21 cellular contexts compared by ENCODE assay signal in genomic region chr2:234451242-234451641, GRCh38. TPM values are rescaled to one million over a fixed set of nuclear protein-coding genes. Genes with fewer than 3 reads are reported as not detected.
DNase-seq lines count a peak whose midpoint lies in the region; ATAC-seq and TF ChIP-seq lines count a peak whose summit lies in the region.
"Had no signal": no experiment of that assay in that cellular context is flagged by ENCODE, and none has a peak within 500 bp of the region (broad histone marks: within the 10 kb centered on the region; RNA-seq: fewer than 3 reads in every experiment).

No MANE protein-coding gene starts in this region.

- H3K79me2 ChIP-seq in hepatocyte, result no peaks in the 10 kb centered on the region
- no peaks in the 10 kb centered on the region for H3K79me2 ChIP-seq in OCI-LY7 (ENCODE audit: insufficient read depth, low read depth, low read length)

- H3K9me2 ChIP-seq in hepatocyte (replicated peaks; ENCODE audit: insufficient read depth) (no peaks in the 10 kb centered on the region), OCI-LY7 (ENCODE audit: insufficient read depth, low read length) (no peaks in the 10 kb centered on the region)

- H3K4me3 Mint-ChIP-seq in CD8-positive, alpha-beta memory T cell, result peak overlapping the region in 4 of 7 donors; percentile 14 to 82 (median 72)
- H3K4me3 Mint-ChIP-seq in activated T-helper 17 cell treated with anti-CD3 and anti-CD28 coated beads, Interleukin-2, amount 50 U/mL, for 72 hours, result peak overlapping the region; percentile 78
- H3K4me3 Mint-ChIP-seq: type B pancreatic cell had no signal

- H3K27me3 ChIP-seq in AG04450 (ENCODE audit: control insufficient read depth, insufficient read depth, low read length) (no peaks in the 10 kb centered on the region), hepatocyte (no peaks in the 10 kb centered on the region)
- no peaks in the 10 kb centered on the region for H3K27me3 ChIP-seq in CD8-positive, alpha-beta memory T cell (ENCODE audit: insufficient read depth, low read length, poor library complexity, severe bottlenecking)
- H3K27me3 ChIP-seq: esophagus squamous epithelium, left lung had no signal

- H3K36me3 Mint-ChIP-seq in CD8-positive, alpha-beta memory T cell, result peaks cover 5 to 17% (median 10%) of the 10 kb centered on the region in 3 donors
- peaks cover 30% of the 10 kb centered on the region for H3K36me3 Mint-ChIP-seq in activated T-helper 17 cell treated with anti-CD3 and anti-CD28 coated beads, Interleukin-2, amount 50 U/mL, for 72 hours (ENCODE audit: low read depth)

- H3K27me3 Mint-ChIP-seq in CD8-positive, alpha-beta memory T cell, result peaks cover 0 to 1% of the 10 kb centered on the region in 2 donors
- no peaks in the 10 kb centered on the region for H3K27me3 Mint-ChIP-seq in activated T-helper 17 cell treated with anti-CD3 and anti-CD28 coated beads, Interleukin-2, amount 50 U/mL, for 72 hours

- no peaks in the 10 kb centered on the region for H4K20me1 ChIP-seq in hepatocyte (ENCODE audit: insufficient read depth, poor library complexity, severe bottlenecking)
- H4K20me1 ChIP-seq in OCI-LY7 (ENCODE audit: insufficient read depth, low read length), result no peaks in the 10 kb centered on the region

- H2AFZ ChIP-seq in hepatocyte, result no peak overlapping the region
- no peak overlapping the region for H2AFZ ChIP-seq in OCI-LY7 (ENCODE audit: low read length)

- H3K27ac Mint-ChIP-seq in CD8-positive, alpha-beta memory T cell, result peak overlapping the region; percentile 29 to 99 (median 88)
- no peak overlapping the region for H3K27ac Mint-ChIP-seq in activated T-helper 17 cell treated with anti-CD3 and anti-CD28 coated beads, Interleukin-2, amount 50 U/mL, for 72 hours

- POLR2A ChIA-PET in AG04450 (lab: Yijun Ruan, JAX) (interaction anchor here (1.0 to 1.6 kb wide), 2 partner anchors 24 to 29 kb away, joined by 3 to 6 read pairs; no protein-coding TSS in a partner anchor), OCI-LY7 (lab: Charles Lee) (interaction anchor here (1.3 to 2.0 kb wide), 3 partner anchors 18 to 39 kb away, joined by 4 to 9 read pairs (median 8); no protein-coding TSS in a partner anchor)
- POLR2A ChIA-PET in CD8-positive, alpha-beta memory T cell (lab: Charles Lee), result interaction anchor here (1.0 to 1.4 kb wide), 2 partner anchors 14 to 305 kb away, joined by 3 read pairs; no protein-coding TSS in a partner anchor

- H3K4me3 ChIP-seq in AG04450 (ENCODE audit: low read depth, low read length) (no peak overlapping the region), hepatocyte (no peak overlapping the region), OCI-LY7 (ENCODE audit: low read depth, low read length, poor library complexity, severe bottlenecking) (no peak overlapping the region)
- peak overlapping the region; percentile 74 for H3K4me3 ChIP-seq in CD8-positive, alpha-beta memory T cell (ENCODE audit: low read length)
- H3K4me3 ChIP-seq: esophagus squamous epithelium, GM12878, left lung had no signal

- CTCF ChIA-PET in AG04450 (lab: Charles Lee) (no interaction called here), OCI-LY7 (lab: Charles Lee; ENCODE audit: unreplicated experiment) (no interaction called here)
- CTCF ChIA-PET in CD8-positive, alpha-beta memory T cell (lab: Charles Lee), result interaction anchor here (1.8 to 2.0 kb wide), 2 partner anchors 13 to 59 kb away, joined by 4 read pairs; no protein-coding TSS in a partner anchor

- H3K4me1 ChIP-seq in CD8-positive, alpha-beta memory T cell (ENCODE audit: insufficient read depth, low read length), result peaks cover 93% of the 10 kb centered on the region
- H3K4me1 ChIP-seq in hepatocyte (ENCODE audit: insufficient read depth), result peaks cover 11% of the 10 kb centered on the region
- H3K4me1 ChIP-seq in OCI-LY7 (ENCODE audit: insufficient read depth, low read length, poor library complexity, severe bottlenecking), result peaks cover 50% of the 10 kb centered on the region

- H3K4me2 ChIP-seq in hepatocyte (no peak overlapping the region), OCI-LY7 (ENCODE audit: low read length) (no peak overlapping the region)

- no peak for TF ChIP-seq CTCF in AG04450 (IDR thresholded peaks at IDR 0.05; ENCODE audit: low read depth, low read length)
- TF ChIP-seq CTCF in hepatocyte (IDR thresholded peaks at IDR 0.05; ENCODE audit: poor library complexity), result no peak
- no peak for TF ChIP-seq CTCF in OCI-LY7 (conservative IDR thresholded peaks at IDR 0.05; ENCODE audit: low read length)

- DNase-seq in AG04450 (ENCODE audit: low read depth, low spot score) (no peak), hepatocyte (ENCODE audit: low spot score) (no peak), OCI-LY7 (ENCODE audit: low spot score) (no peak), ACHN (no peak)
- no peak for DNase-seq in CD8-positive, alpha-beta memory T cell
- DNase-seq: activated gamma-delta T cell treated with Interleukin-2 at 50 U/mL for 16 hours; esophagus squamous epithelium; hypothalamus; Karpas-422; left lung; NCI-H1417 treated with DMSO at 0.1 percent for 48 hours; retina; stimulated activated CD4-positive, alpha-beta T cell treated with anti-CD3 and anti-CD28 coated beads, Interleukin-2, amount 100 ng/mL, for 24 hours had no signal

- WGBS in hepatocyte (ENCODE audit: low lambda C conversion rate, missing lambda C conversion rate), result 97% methylated on average over 2 of the region's 2 CpGs

- intact Hi-C loops in OCI-LY7 (cut with micrococcal nuclease; ENCODE audit: unreplicated experiment), result no loop called here

- peaks cover 5% of the 10 kb centered on the region; the same call in 1 of the 2 replicates for H3K9me3 ChIP-seq in AG04450 (ENCODE audit: control insufficient read depth, insufficient read depth, low read length)
- H3K9me3 ChIP-seq in CD8-positive, alpha-beta memory T cell (ENCODE audit: low read length), result no peaks in the 10 kb centered on the region
- no peaks in the 10 kb centered on the region for H3K9me3 ChIP-seq in hepatocyte (ENCODE audit: low read depth)
- H3K9me3 ChIP-seq in OCI-LY7 (ENCODE audit: low read length), result no peaks in the 10 kb centered on the region
- H3K9me3 ChIP-seq: esophagus squamous epithelium, left lung had no signal

- no peaks in the 10 kb centered on the region for H3K36me3 ChIP-seq in CD8-positive, alpha-beta memory T cell (ENCODE audit: insufficient read depth, low read length)
- no peaks in the 10 kb centered on the region for H3K36me3 ChIP-seq in hepatocyte (replicated peaks; ENCODE audit: insufficient read depth, low read depth)
- no peaks in the 10 kb centered on the region; the same call in 1 of the 2 replicates for H3K36me3 ChIP-seq in OCI-LY7 (ENCODE audit: insufficient read depth, low read length)
- H3K36me3 ChIP-seq: esophagus squamous epithelium, left lung had no signal

- H3K4me1 Mint-ChIP-seq in CD8-positive, alpha-beta memory T cell, result peaks cover 71 to 92% (median 88%) of the 10 kb centered on the region in 3 donors
- H3K4me1 Mint-ChIP-seq in activated T-helper 17 cell treated with anti-CD3 and anti-CD28 coated beads, Interleukin-2, amount 50 U/mL, for 72 hours, result peaks cover 37% of the 10 kb centered on the region

- in situ Hi-C loops in ACHN (cut with HindIII; ENCODE audit: low pct_ligation_motif_present, low pct_unique_long_range_greater_than_20kb, low sequenced_read_pairs), result no loop called here

- H3K27ac ChIP-seq in AG04450 (ENCODE audit: low read depth, low read length) (peak overlapping the region; percentile 95), hepatocyte (peak overlapping the region; percentile 59), OCI-LY7 (ENCODE audit: low read depth, low read length, poor library complexity, severe bottlenecking) (no peak overlapping the region)
- no peak overlapping the region for H3K27ac ChIP-seq in CD8-positive, alpha-beta memory T cell (ENCODE audit: low read depth, low read length)
- H3K27ac ChIP-seq: C4-2B, left lung had no signal

- ATAC-seq in activated T-helper 17 cell treated with anti-CD3 and anti-CD28 coated beads, Interleukin-2, amount 50 U/mL, for 72 hours (replicated peaks), result no peak
- no peak for ATAC-seq in HG03175 (IDR thresholded peaks at IDR 0.05; ENCODE audit: unreplicated experiment)
- no peak for ATAC-seq in SK-N-SH treated with all-trans-retinoic acid at 6 μM for 48 hours
- ATAC-seq: activated CD4-positive, CD25-positive, alpha-beta regulatory T cell treated with anti-CD3 and anti-CD28 coated beads, Interleukin-2, amount 50 U/mL, for 24 hours; GM12878; HCT116 had no signal

- no TSS peak for BruUV-seq in OCI-LY7 (replicated peaks; lab: Mats Ljungman, UMichigan)

- H3K9me3 Mint-ChIP-seq in CD8-positive, alpha-beta memory T cell, result peaks cover 0 to 7% (median 0%) of the 10 kb centered on the region in 5 donors
- H3K9me3 Mint-ChIP-seq in activated T-helper 17 cell treated with anti-CD3 and anti-CD28 coated beads, Interleukin-2, amount 50 U/mL, for 72 hours, result no peaks in the 10 kb centered on the region

TF ChIP-seq in SK-N-SH treated with all-trans-retinoic acid at 6 μM for 48 hours, 23 proteins besides CTCF, POLR2A, EP300 and RAD21 (continues in another document):
- no peak for TF ChIP-seq ARNTL (CRISPR knock-in tag; IDR thresholded peaks at IDR 0.05; ENCODE audit: borderline replicate concordance, low read depth)
- TF ChIP-seq ZNF70 (CRISPR knock-in tag; IDR thresholded peaks at IDR 0.05), result no peak
- TF ChIP-seq BACH2 (CRISPR knock-in tag; IDR thresholded peaks at IDR 0.05; ENCODE audit: borderline replicate concordance), result no peak
- no peak for TF ChIP-seq POU6F1 (CRISPR knock-in tag; IDR thresholded peaks at IDR 0.05; ENCODE audit: borderline replicate concordance, low read depth)
- no peak for TF ChIP-seq PPARA (CRISPR knock-in tag; IDR thresholded peaks at IDR 0.05; ENCODE audit: borderline replicate concordance)
- no peak for TF ChIP-seq ZNF565 (CRISPR knock-in tag; conservative IDR thresholded peaks at IDR 0.05; ENCODE audit: low read depth)

RNA-seq across cellular contexts. Expression of gene ARL4C, which starts 45.6 kb away (rescaled TPM):
- polyA plus RNA-seq in AG04450 (2011; rRNA removed), result 13.0 and 15.0 TPM in 2 replicates
- polyA minus RNA-seq in AG04450 (2011; rRNA and poly(A)+ RNA removed), result 10.4 and 10.5 TPM in 2 replicates
- 10 to 100 TPM; 54.0 to 54.7 TPM for total RNA-seq in CD8-positive, alpha-beta memory T cell
- 247 TPM for polyA plus RNA-seq in CD8-positive, alpha-beta memory T cell
- 100 to 1,000 TPM in 1 of 2 donors, 10 to 100 TPM in 1; 43.4 to 118 TPM for total RNA-seq in activated T-helper 17 cell treated with anti-CD3 and anti-CD28 coated beads, Interleukin-2, amount 50 U/mL, for 72 hours
- total RNA-seq in hepatocyte, result 14.6 and 15.9 TPM in 2 replicates
- polyA plus RNA-seq in hepatocyte, result 30.0 and 40.3 TPM in 2 replicates
- total RNA-seq in OCI-LY7 (2014; rRNA removed; shearing (Covaris generic)), result 15.4 and 15.7 TPM in 2 replicates
- total RNA-seq in OCI-LY7 (2022), result 18.9 and 19.6 TPM in 2 replicates

Comparison
In these comparisons a context has a peak if more than half of its experiments do, and no peak if none do; other contexts are left out.
1. H3K27ac ChIP-seq: peak in AG04450 (single experiment) and hepatocyte (single experiment); none in CD8-positive, alpha-beta memory T cell (single experiment) and OCI-LY7 (single experiment).